Comparison of ENCODE assay signal across 1 cellular context in the genomic region with DNA sequence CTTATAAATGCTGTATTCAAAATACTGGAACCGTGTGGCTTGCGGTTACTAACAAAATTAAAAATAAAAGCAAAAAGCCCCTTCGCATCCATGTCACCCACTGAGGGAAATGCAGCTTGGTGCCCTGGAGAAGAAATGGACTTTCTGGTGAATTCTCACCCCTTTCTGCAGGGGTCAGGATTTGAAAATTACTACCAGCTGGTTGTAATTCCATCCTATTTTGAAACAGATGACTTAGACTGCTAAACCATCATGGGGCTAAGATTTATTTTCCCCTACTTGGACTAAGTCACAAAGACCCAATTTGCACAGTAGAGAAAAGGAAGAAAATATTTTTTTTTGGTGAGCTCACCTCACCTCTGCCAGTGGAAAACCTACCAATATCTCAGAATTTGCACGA.
TF ChIP-seq lines count a peak whose summit lies in the region.

No MANE protein-coding gene starts in this region.

TF ChIP-seq in GM23338, 12 proteins besides CTCF, POLR2A, EP300 and RAD21 (continued from another document):
- TF ChIP-seq, protein P1, sequence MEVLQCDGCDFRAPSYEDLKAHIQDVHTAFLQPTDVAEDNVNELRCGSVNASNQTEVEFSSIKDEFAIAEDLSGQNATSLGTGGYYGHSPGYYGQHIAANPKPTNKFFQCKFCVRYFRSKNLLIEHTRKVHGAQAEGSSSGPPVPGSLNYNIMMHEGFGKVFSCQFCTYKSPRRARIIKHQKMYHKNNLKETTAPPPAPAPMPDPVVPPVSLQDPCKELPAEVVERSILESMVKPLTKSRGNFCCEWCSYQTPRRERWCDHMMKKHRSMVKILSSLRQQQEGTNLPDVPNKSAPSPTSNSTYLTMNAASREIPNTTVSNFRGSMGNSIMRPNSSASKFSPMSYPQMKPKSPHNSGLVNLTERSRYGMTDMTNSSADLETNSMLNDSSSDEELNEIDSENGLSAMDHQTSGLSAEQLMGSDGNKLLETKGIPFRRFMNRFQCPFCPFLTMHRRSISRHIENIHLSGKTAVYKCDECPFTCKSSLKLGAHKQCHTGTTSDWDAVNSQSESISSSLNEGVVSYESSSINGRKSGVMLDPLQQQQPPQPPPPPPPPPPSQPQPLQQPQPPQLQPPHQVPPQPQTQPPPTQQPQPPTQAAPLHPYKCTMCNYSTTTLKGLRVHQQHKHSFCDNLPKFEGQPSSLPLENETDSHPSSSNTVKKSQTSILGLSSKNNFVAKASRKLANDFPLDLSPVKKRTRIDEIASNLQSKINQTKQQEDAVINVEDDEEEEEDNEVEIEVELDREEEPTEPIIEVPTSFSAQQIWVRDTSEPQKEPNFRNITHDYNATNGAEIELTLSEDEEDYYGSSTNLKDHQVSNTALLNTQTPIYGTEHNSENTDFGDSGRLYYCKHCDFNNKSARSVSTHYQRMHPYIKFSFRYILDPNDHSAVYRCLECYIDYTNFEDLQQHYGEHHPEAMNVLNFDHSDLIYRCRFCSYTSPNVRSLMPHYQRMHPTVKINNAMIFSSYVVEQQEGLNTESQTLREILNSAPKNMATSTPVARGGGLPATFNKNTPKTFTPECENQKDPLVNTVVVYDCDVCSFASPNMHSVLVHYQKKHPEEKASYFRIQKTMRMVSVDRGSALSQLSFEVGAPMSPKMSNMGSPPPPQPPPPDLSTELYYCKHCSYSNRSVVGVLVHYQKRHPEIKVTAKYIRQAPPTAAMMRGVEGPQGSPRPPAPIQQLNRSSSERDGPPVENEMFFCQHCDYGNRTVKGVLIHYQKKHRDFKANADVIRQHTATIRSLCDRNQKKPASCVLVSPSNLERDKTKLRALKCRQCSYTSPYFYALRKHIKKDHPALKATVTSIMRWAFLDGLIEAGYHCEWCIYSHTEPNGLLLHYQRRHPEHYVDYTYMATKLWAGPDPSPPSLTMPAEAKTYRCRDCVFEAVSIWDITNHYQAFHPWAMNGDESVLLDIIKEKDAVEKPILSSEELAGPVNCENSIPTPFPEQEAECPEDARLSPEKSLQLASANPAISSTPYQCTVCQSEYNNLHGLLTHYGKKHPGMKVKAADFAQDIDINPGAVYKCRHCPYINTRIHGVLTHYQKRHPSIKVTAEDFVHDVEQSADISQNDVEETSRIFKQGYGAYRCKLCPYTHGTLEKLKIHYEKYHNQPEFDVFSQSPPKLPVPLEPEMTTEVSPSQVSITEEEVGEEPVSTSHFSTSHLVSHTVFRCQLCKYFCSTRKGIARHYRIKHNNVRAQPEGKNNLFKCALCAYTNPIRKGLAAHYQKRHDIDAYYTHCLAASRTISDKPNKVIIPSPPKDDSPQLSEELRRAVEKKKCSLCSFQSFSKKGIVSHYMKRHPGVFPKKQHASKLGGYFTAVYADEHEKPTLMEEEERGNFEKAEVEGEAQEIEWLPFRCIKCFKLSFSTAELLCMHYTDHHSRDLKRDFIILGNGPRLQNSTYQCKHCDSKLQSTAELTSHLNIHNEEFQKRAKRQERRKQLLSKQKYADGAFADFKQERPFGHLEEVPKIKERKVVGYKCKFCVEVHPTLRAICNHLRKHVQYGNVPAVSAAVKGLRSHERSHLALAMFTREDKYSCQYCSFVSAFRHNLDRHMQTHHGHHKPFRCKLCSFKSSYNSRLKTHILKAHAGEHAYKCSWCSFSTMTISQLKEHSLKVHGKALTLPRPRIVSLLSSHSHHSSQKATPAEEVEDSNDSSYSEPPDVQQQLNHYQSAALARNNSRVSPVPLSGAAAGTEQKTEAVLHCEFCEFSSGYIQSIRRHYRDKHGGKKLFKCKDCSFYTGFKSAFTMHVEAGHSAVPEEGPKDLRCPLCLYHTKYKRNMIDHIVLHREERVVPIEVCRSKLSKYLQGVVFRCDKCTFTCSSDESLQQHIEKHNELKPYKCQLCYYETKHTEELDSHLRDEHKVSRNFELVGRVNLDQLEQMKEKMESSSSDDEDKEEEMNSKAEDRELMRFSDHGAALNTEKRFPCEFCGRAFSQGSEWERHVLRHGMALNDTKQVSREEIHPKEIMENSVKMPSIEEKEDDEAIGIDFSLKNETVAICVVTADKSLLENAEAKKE (CRISPR knock-in tag; IDR thresholded peaks at IDR 0.05), result no peak
- no peak for TF ChIP-seq NANOG (IDR thresholded peaks at IDR 0.05; ENCODE audit: borderline replicate concordance)
- TF ChIP-seq ZNF331 (CRISPR knock-in tag; IDR thresholded peaks at IDR 0.05; ENCODE audit: low read depth), result no peak
- no peak for TF ChIP-seq EZH2 (IDR thresholded peaks at IDR 0.05; ENCODE audit: low read depth, unreplicated experiment)
- TF ChIP-seq POLR2AphosphoS5 (IDR thresholded peaks at IDR 0.05; ENCODE audit: low read depth), result no peak
- TF ChIP-seq, protein P2, sequence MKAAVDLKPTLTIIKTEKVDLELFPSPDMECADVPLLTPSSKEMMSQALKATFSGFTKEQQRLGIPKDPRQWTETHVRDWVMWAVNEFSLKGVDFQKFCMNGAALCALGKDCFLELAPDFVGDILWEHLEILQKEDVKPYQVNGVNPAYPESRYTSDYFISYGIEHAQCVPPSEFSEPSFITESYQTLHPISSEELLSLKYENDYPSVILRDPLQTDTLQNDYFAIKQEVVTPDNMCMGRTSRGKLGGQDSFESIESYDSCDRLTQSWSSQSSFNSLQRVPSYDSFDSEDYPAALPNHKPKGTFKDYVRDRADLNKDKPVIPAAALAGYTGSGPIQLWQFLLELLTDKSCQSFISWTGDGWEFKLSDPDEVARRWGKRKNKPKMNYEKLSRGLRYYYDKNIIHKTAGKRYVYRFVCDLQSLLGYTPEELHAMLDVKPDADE (IDR thresholded peaks at IDR 0.05), result no peak
- TF ChIP-seq EZH2phosphoT487 (IDR thresholded peaks at IDR 0.05; ENCODE audit: unreplicated experiment), result no peak
- TF ChIP-seq REST (IDR thresholded peaks at IDR 0.05; ENCODE audit: unreplicated experiment), result no peak
- no peak for TF ChIP-seq JUNB (IDR thresholded peaks at IDR 0.05; ENCODE audit: unreplicated experiment)
